Comparison of ENCODE assay signal across 9 cellular contexts in genomic region chr13:110307697-110308376, GRCh38. TPM values are rescaled to one million over a fixed set of nuclear protein-coding genes. Genes with fewer than 3 reads are reported as not detected.
DNase-seq lines count a peak whose midpoint lies in the region; ATAC-seq and TF ChIP-seq lines count a peak whose summit lies in the region.
"Had no signal": no experiment of that assay in that cellular context is flagged by ENCODE, and none has a peak within 500 bp of the region (broad histone marks: within the 10 kb centered on the region; RNA-seq: fewer than 3 reads in every experiment).

No MANE protein-coding gene starts in this region.

- TF ChIP-seq RAD21 in SK-N-SH (IDR thresholded peaks at IDR 0.05; ENCODE audit: low read length): no peak

- H4K20me1 ChIP-seq in SK-N-SH (ENCODE audit: insufficient read depth): peaks cover 6% of the 10 kb centered on the region; the same call in 1 of the 2 replicates

- H3K4me1 Mint-ChIP-seq in glutamatergic neuron (ENCODE audit: low read depth, unreplicated experiment): peaks cover 22% of the 10 kb centered on the region
- H3K4me1 Mint-ChIP-seq in stimulated activated naive CD8-positive, alpha-beta T cell treated with anti-CD3 and anti-CD28 coated beads, Interleukin-15, amount 100 ng/mL, for 72 hours: peaks cover 18% of the 10 kb centered on the region

- H3K9me3 ChIP-seq in SK-N-SH: no peaks in the 10 kb centered on the region
- H3K9me3 ChIP-seq in parathyroid adenoma (ENCODE audit: control insufficient read depth, low read length): no peaks in the 10 kb centered on the region

- H3K4me1 ChIP-seq in SK-N-SH (ENCODE audit: control insufficient read depth in 1 of 2, insufficient read depth in 2 of 2, low read depth in 1 of 2, low read length in 1 of 2) (peaks cover 33 to 44% of the 10 kb centered on the region in 2 experiments), parathyroid adenoma (no peaks in the 10 kb centered on the region)

- H3K27me3 ChIP-seq in SK-N-SH (ENCODE audit: insufficient read depth) (no peaks in the 10 kb centered on the region), parathyroid adenoma (ENCODE audit: control insufficient read depth, insufficient read depth, low read length) (peaks cover 2% of the 10 kb centered on the region)

- H3K36me3 ChIP-seq in SK-N-SH (replicated peaks in 1 of 2; ENCODE audit: control insufficient read depth in 1 of 2, insufficient read depth in 2 of 2, low read length in 1 of 2): peaks cover 2 to 16% of the 10 kb centered on the region in 2 experiments
- no peaks in the 10 kb centered on the region for H3K36me3 ChIP-seq in parathyroid adenoma (ENCODE audit: control insufficient read depth, insufficient read depth, low read length)

- H3K4me2 ChIP-seq in SK-N-SH (peak overlapping the region; percentile 98), parathyroid adenoma (ENCODE audit: low read length) (peak overlapping the region; percentile 80)

- WGBS in SK-N-SH (ENCODE audit: low lambda C conversion rate): 3% methylated on average over 15 of the region's 59 CpGs

- POLR2A ChIA-PET in SK-N-SH (lab: Yijun Ruan, JAX): interaction anchor here (0.8 to 1.6 kb wide), 3 partner anchors 60 to 124 kb away, joined by 4 read pairs; no protein-coding TSS in a partner anchor

- peak; percentile 45 for DNase-seq in EH (ENCODE audit: low read depth)
- DNase-seq in SK-N-SH: no peak
- peak; percentile 58 for DNase-seq in glutamatergic neuron
- DNase-seq in stimulated activated CD4-positive, alpha-beta T cell treated with anti-CD3 and anti-CD28 coated beads, Interleukin-4, amount 100 ng/mL, for 24 hours: no peak
- DNase-seq in stimulated activated naive CD8-positive, alpha-beta T cell treated with anti-CD3 and anti-CD28 coated beads, Interleukin-15, amount 100 ng/mL, for 72 hours: no peak
- no peak for DNase-seq in activated CD4-positive, alpha-beta T cell treated with anti-CD3 and anti-CD28 coated beads, Interleukin-2, amount 50 U/mL, for 48 hours
- DNase-seq: stimulated activated CD4-positive, alpha-beta T cell treated with anti-CD3 and anti-CD28 coated beads, Interleukin-1b, Interleukin-23, amount 100 ng/mL, for 48 hours had no signal

- peak overlapping the region; percentile 96 for H3K4me3 Mint-ChIP-seq in glutamatergic neuron (ENCODE audit: unreplicated experiment)
- peak overlapping the region in 1 of 2 donors; percentile 21 for H3K4me3 Mint-ChIP-seq in stimulated activated naive CD8-positive, alpha-beta T cell treated with anti-CD3 and anti-CD28 coated beads, Interleukin-15, amount 100 ng/mL, for 72 hours

- peaks cover 10% of the 10 kb centered on the region for H3F3A ChIP-seq in SK-N-SH (replicated peaks; ENCODE audit: insufficient read depth)

- CTCF ChIA-PET in SK-N-SH (lab: Yijun Ruan, JAX): interaction anchor here (0.9 to 4.1 kb wide), 10 partner anchors 15 to 148 kb away, joined by 3 to 15 read pairs (median 5); no protein-coding TSS in a partner anchor

- peak overlapping the region; percentile 77 for H3K27ac Mint-ChIP-seq in glutamatergic neuron (ENCODE audit: unreplicated experiment)
- H3K27ac Mint-ChIP-seq in stimulated activated naive CD8-positive, alpha-beta T cell treated with anti-CD3 and anti-CD28 coated beads, Interleukin-15, amount 100 ng/mL, for 72 hours: no peak overlapping the region

- peaks cover 17% of the 10 kb centered on the region for H3K27me3 Mint-ChIP-seq in glutamatergic neuron (ENCODE audit: unreplicated experiment)
- peaks cover 93% of the 10 kb centered on the region for H3K27me3 Mint-ChIP-seq in stimulated activated naive CD8-positive, alpha-beta T cell treated with anti-CD3 and anti-CD28 coated beads, Interleukin-15, amount 100 ng/mL, for 72 hours

- H3K4me3 ChIP-seq in SK-N-SH (ENCODE audit: low read depth in 2 of 2, low read length in 1 of 2) (peak overlapping the region; percentile 80 to 95), parathyroid adenoma (ENCODE audit: low read depth, low read length) (peak overlapping the region; percentile 49)

- H2AFZ ChIP-seq in SK-N-SH (ENCODE audit: low read depth) (peak overlapping the region; percentile 27; the same call in 1 of the 2 replicates), parathyroid adenoma (no peak overlapping the region)

- ATAC-seq in GM18868 (IDR thresholded peaks at IDR 0.05; ENCODE audit: unreplicated experiment): no peak
- no peak for ATAC-seq in stimulated activated naive CD8-positive, alpha-beta T cell treated with anti-CD3 and anti-CD28 coated beads, Interleukin-15, amount 100 ng/mL, for 72 hours

- no peaks in the 10 kb centered on the region for H3K36me3 Mint-ChIP-seq in glutamatergic neuron (ENCODE audit: unreplicated experiment)

- TF ChIP-seq EP300 in SK-N-SH (IDR thresholded peaks at IDR 0.05; ENCODE audit: borderline replicate concordance in 1 of 2, low read depth in 1 of 2, low read length in 1 of 2): no peak

- H3K9me2 ChIP-seq in SK-N-SH: no peaks in the 10 kb centered on the region

- H3K79me2 ChIP-seq in SK-N-SH (ENCODE audit: insufficient read depth) (peaks cover 100% of the 10 kb centered on the region), parathyroid adenoma (no peaks in the 10 kb centered on the region)

- TF ChIP-seq CTCF in SK-N-SH (IDR thresholded peaks at IDR 0.05): no peak
- TF ChIP-seq CTCF in glutamatergic neuron (IDR thresholded peaks at IDR 0.05; ENCODE audit: partially characterized antibody, unreplicated experiment): no peak
- TF ChIP-seq CTCF in parathyroid adenoma (IDR thresholded peaks at IDR 0.05): no peak

- peaks cover 7% of the 10 kb centered on the region for H3K9me3 Mint-ChIP-seq in glutamatergic neuron (ENCODE audit: unreplicated experiment)
- H3K9me3 Mint-ChIP-seq in stimulated activated naive CD8-positive, alpha-beta T cell treated with anti-CD3 and anti-CD28 coated beads, Interleukin-15, amount 100 ng/mL, for 72 hours: no peaks in the 10 kb centered on the region

- peak overlapping the region; percentile 88 for H3K9ac ChIP-seq in SK-N-SH
- no peak overlapping the region for H3K9ac ChIP-seq in parathyroid adenoma

- peak overlapping the region; percentile 66 to 79; a peak in 3 of 4 replicates for H3K27ac ChIP-seq in SK-N-SH (ENCODE audit: low read depth in 2 of 2, low read length in 1 of 2)
- peak overlapping the region; percentile 60 for H3K27ac ChIP-seq in parathyroid adenoma

TF ChIP-seq in SK-N-SH, 30 proteins besides CTCF, POLR2A, EP300 and RAD21:
- TF ChIP-seq NRF1 (IDR thresholded peaks at IDR 0.05; ENCODE audit: low read depth, low read length): no peak
- TF ChIP-seq MXI1 (IDR thresholded peaks at IDR 0.05; ENCODE audit: low read depth, low read length): peak; percentile 43; the same call in 1 of the 2 replicates

RNA-seq across cellular contexts. Expression of gene COL4A2, which starts 0.8 kb away (rescaled TPM):
- 61.1 and 137 TPM in 2 replicates for polyA plus RNA-seq in SK-N-SH (2012; rRNA removed)
- 42.5 and 60.6 TPM in 2 replicates for polyA plus RNA-seq in SK-N-SH (2012; cell fraction: cytosol; rRNA removed)
- 103 and 166 TPM in 2 replicates for polyA plus RNA-seq in SK-N-SH (2012; cell fraction: nucleus; rRNA removed)
- 60.9 TPM for total RNA-seq in glutamatergic neuron (ENCODE audit: unreplicated experiment)

RNA-seq across cellular contexts. Expression of gene COL4A1, which starts 0.9 kb away (rescaled TPM):
- polyA plus RNA-seq in SK-N-SH (2012; rRNA removed): 28.2 and 30.3 TPM in 2 replicates
- 28.1 and 32.5 TPM in 2 replicates for polyA plus RNA-seq in SK-N-SH (2012; cell fraction: cytosol; rRNA removed)
- polyA plus RNA-seq in SK-N-SH (2012; cell fraction: nucleus; rRNA removed): 48.2 and 61.1 TPM in 2 replicates
- 14.6 TPM for total RNA-seq in glutamatergic neuron (ENCODE audit: unreplicated experiment)

Comparison
In these comparisons a context has a peak if more than half of its experiments do, and no peak if none do; other contexts are left out.
1. DNase-seq: peak in EH (single experiment) and glutamatergic neuron (single experiment); none in SK-N-SH (single experiment), stimulated activated CD4-positive, alpha-beta T cell treated with anti-CD3 and anti-CD28 coated beads, Interleukin-4, amount 100 ng/mL, for 24 hours (single experiment), stimulated activated naive CD8-positive, alpha-beta T cell treated with anti-CD3 and anti-CD28 coated beads, Interleukin-15, amount 100 ng/mL, for 72 hours (0 of 2) and activated CD4-positive, alpha-beta T cell treated with anti-CD3 and anti-CD28 coated beads, Interleukin-2, amount 50 U/mL, for 48 hours (0 of 2).